14 cellular contexts compared by ENCODE assay signal in genomic region chr16:75104836-75105235, GRCh38. TPM values are rescaled to one million over a fixed set of nuclear protein-coding genes. Genes with fewer than 3 reads are reported as not detected.
DNase-seq lines count a peak whose midpoint lies in the region; TF ChIP-seq lines count a peak whose summit lies in the region.
"Had no signal": no experiment of that assay in that cellular context is flagged by ENCODE, and none has a peak within 500 bp of the region (broad histone marks: within the 10 kb centered on the region; RNA-seq: fewer than 3 reads in every experiment).

No MANE protein-coding gene starts in this region.

- H3K9ac ChIP-seq in muscle layer of colon (ENCODE audit: low read length) = no peak overlapping the region

- H3K27me3 ChIP-seq in muscle layer of colon (ENCODE audit: control insufficient read depth in 1 of 2, insufficient read depth in 2 of 2, low read length in 2 of 2) (no peaks in the 10 kb centered on the region), transverse colon (no peaks in the 10 kb centered on the region)

- H3K4me1 ChIP-seq in muscle layer of colon (ENCODE audit: insufficient read depth, low read length) (peaks cover 67% of the 10 kb centered on the region), transverse colon (peaks cover 28 to 61% (median 46%) of the 10 kb centered on the region in 4 donors)

- H3K4me3 Mint-ChIP-seq in activated naive CD4-positive, alpha-beta T cell treated with anti-CD3 and anti-CD28 coated beads, Interleukin-2, amount 50 U/mL, for 24 hours = no peak overlapping the region

- no peak for TF ChIP-seq EP300 in transverse colon (IDR thresholded peaks at IDR 0.05; ENCODE audit: low read depth)

- H3K36me3 ChIP-seq in muscle layer of colon (ENCODE audit: insufficient read depth, low read length) = no peaks in the 10 kb centered on the region
- H3K36me3 ChIP-seq in transverse colon = no peaks in the 10 kb centered on the region

- H3K27me3 Mint-ChIP-seq in activated naive CD4-positive, alpha-beta T cell treated with anti-CD3 and anti-CD28 coated beads, Interleukin-2, amount 50 U/mL, for 24 hours = no peaks in the 10 kb centered on the region

- H3K9me3 Mint-ChIP-seq in activated naive CD4-positive, alpha-beta T cell treated with anti-CD3 and anti-CD28 coated beads, Interleukin-2, amount 50 U/mL, for 24 hours = no peaks in the 10 kb centered on the region

- intact Hi-C loops in transverse colon (cut with DNase I; ENCODE audit: low total_unique reads) = no loop called here

- H3K4me3 ChIP-seq in muscle layer of colon (ENCODE audit: low read depth in 1 of 2, low read length in 2 of 2) (no peak overlapping the region), transverse colon (no peak overlapping the region)

- H3K27ac ChIP-seq in caudate nucleus (ENCODE audit: low read depth, low read length) (peak overlapping the region; percentile 80), muscle layer of colon (ENCODE audit: low read depth, low read length) (peak overlapping the region; percentile 78), transverse colon (peak overlapping the region; percentile 69 to 90 (median 76))

- H3K27ac Mint-ChIP-seq in activated naive CD4-positive, alpha-beta T cell treated with anti-CD3 and anti-CD28 coated beads, Interleukin-2, amount 50 U/mL, for 24 hours = peak overlapping the region; percentile 8

- no peak for TF ChIP-seq CTCF in transverse colon (IDR thresholded peaks at IDR 0.05)

- H3K9me3 ChIP-seq in muscle layer of colon (ENCODE audit: low read length) = no peaks in the 10 kb centered on the region
- no peaks in the 10 kb centered on the region for H3K9me3 ChIP-seq in transverse colon

- WGBS in transverse colon (ENCODE audit: low coverage in 1 of 2), 2 donors = 94 to 100% methylated on average over 3 to 11 of the region's 11 CpGs

- DNase-seq in activated naive CD4-positive, alpha-beta T cell (lab: John Stamatoyannopoulos, UW) = no peak
- no peak for DNase-seq in caudate nucleus (lab: John Stamatoyannopoulos, UW)
- DNase-seq in transverse colon = no peak
- DNase-seq in DMS79 (lab: John Stamatoyannopoulos, UW) = no peak
- no peak for DNase-seq in NCI-H748 treated with DMSO at 0.1 percent for 48 hours (lab: John Stamatoyannopoulos, UW)
- no peak for DNase-seq in NCI-H82 treated with DMSO at 0.1 percent for 48 hours (lab: John Stamatoyannopoulos, UW; ENCODE audit: unreplicated experiment)
- DNase-seq: activated CD4-positive, alpha-beta T cell treated with anti-CD3 and anti-CD28 coated beads, Interleukin-2, amount 50 U/mL, for 1 hour; Calu3; effector CD4-positive, alpha-beta T cell; NCI-H1930; NCI-H69; stimulated activated CD4-positive, alpha-beta T cell treated with anti-CD3 and anti-CD28 coated beads, Interleukin-2, amount 100 ng/mL, for 48 hours had no signal

- peaks cover 2% of the 10 kb centered on the region for H3K36me3 Mint-ChIP-seq in activated naive CD4-positive, alpha-beta T cell treated with anti-CD3 and anti-CD28 coated beads, Interleukin-2, amount 50 U/mL, for 24 hours

- TF ChIP-seq POLR2A in transverse colon (IDR thresholded peaks at IDR 0.05) = no peak

- peaks cover 31% of the 10 kb centered on the region for H3K4me1 Mint-ChIP-seq in activated naive CD4-positive, alpha-beta T cell treated with anti-CD3 and anti-CD28 coated beads, Interleukin-2, amount 50 U/mL, for 24 hours

- in situ Hi-C loops in transverse colon (cut with MboI; ENCODE audit: low pct_ligation_motif_present in 1 of 4, low pct_unique_long_range_greater_than_20kb in 1 of 4, low sequenced_read_pairs in 3 of 4) = loop anchor here (5.0 to 25.0 kb wide), 3 partner anchors 103 to 393 kb away; partner anchors contain the start of genes ZNRF1 (in 2 of the 4) and MLKL (in 1 of the 4)

RNA-seq across cellular contexts. Expression of gene LDHD, which starts 11.7 kb away (rescaled TPM):
- 100 to 1,000 TPM in 2 of 4 donors, 10 to 100 TPM in 2; 38.4 to 198 (median 104) TPM for total RNA-seq in transverse colon

RNA-seq across cellular contexts. Expression of gene ZFP1, which starts 43.5 kb away (rescaled TPM):
- 10 to 100 TPM in 1 of 4 donors, 1 to 10 TPM in 3; 1.1 to 56.7 (median 6.3) TPM for total RNA-seq in transverse colon
